ENCODE assay signal across 10 cellular contexts in genomic region chr15:36831125-36831914, GRCh38.
DNase-seq lines count a peak whose midpoint lies in the region; ATAC-seq lines count a peak whose summit lies in the region.
"Had no signal": no experiment of that assay in that cellular context is flagged by ENCODE, and none has a peak within 500 bp of the region (broad histone marks: within the 10 kb centered on the region; RNA-seq: fewer than 3 reads in every experiment).

No MANE protein-coding gene starts in this region.

- no peaks in the 10 kb centered on the region for H3K9me3 ChIP-seq in mesenchymal stem cell (ENCODE audit: control insufficient read depth, low read length)

- no peak overlapping the region for H3K4ac ChIP-seq in mesenchymal stem cell (ENCODE audit: low read depth in 1 of 2, low read length in 2 of 2)

- no peak overlapping the region for H2AK5ac ChIP-seq in mesenchymal stem cell (ENCODE audit: low read length, severe bottlenecking)

- no peaks in the 10 kb centered on the region for H3K27me3 ChIP-seq in mesenchymal stem cell (ENCODE audit: control insufficient read depth in 1 of 2, insufficient read depth in 1 of 2, low read length in 2 of 2)
- H3K27me3 ChIP-seq in H7 (ENCODE audit: control insufficient read depth, insufficient read depth, low read length): no peaks in the 10 kb centered on the region

- H3K4me2 ChIP-seq in mesenchymal stem cell (ENCODE audit: low read length, poor library complexity, severe bottlenecking): no peak overlapping the region

- 100% methylated on average over 1 of the region's 2 CpGs for WGBS in mesenchymal stem cell

- no peaks in the 10 kb centered on the region for H3K4me1 ChIP-seq in mesenchymal stem cell (ENCODE audit: control insufficient read depth, insufficient read depth, low read depth, low read length)

- no peak overlapping the region for H3K18ac ChIP-seq in mesenchymal stem cell (ENCODE audit: low read depth in 1 of 2, low read length in 2 of 2)

- no peak overlapping the region for H3K14ac ChIP-seq in mesenchymal stem cell (ENCODE audit: low read length in 2 of 2)

- H2BK5ac ChIP-seq in mesenchymal stem cell (ENCODE audit: low read depth, low read length, poor library complexity, severe bottlenecking): no peak overlapping the region

- H3K4me3 ChIP-seq in mesenchymal stem cell (ENCODE audit: insufficient read depth in 1 of 2, low read depth in 1 of 2, low read length in 2 of 2) (no peak overlapping the region), H7 (ENCODE audit: insufficient read depth, low read depth, low read length) (no peak overlapping the region)

- no peak overlapping the region for H3K27ac ChIP-seq in mesenchymal stem cell (ENCODE audit: low read length, poor library complexity, severe bottlenecking)

- ATAC-seq in GM18858 (IDR thresholded peaks at IDR 0.05; ENCODE audit: unreplicated experiment) (peak; percentile 96), HG02571 (IDR thresholded peaks at IDR 0.05; ENCODE audit: unreplicated experiment) (peak; percentile 99)
- ATAC-seq: HCT116 had no signal

- H2BK120ac ChIP-seq in mesenchymal stem cell (ENCODE audit: low read depth, low read length): no peak overlapping the region

- DNase-seq in HS-5 (ENCODE audit: low read depth) (peak; percentile 93), mesenchymal stem cell (peak; percentile 21), H7 (no peak), Ammon's horn (ENCODE audit: low spot score) (no peak), iPS-NIHi11 (ENCODE audit: low spot score) (no peak)
- DNase-seq in activated CD4-positive, alpha-beta T cell treated with anti-CD3 and anti-CD28 coated beads for 4 hours: no peak
- DNase-seq: activated naive CD8-positive, alpha-beta T cell treated with anti-CD3 and anti-CD28 coated beads, Interleukin-2, amount 10 ng/mL, durations not matched to agents 7 days and 5 days had no signal

- H2BK12ac ChIP-seq in mesenchymal stem cell (ENCODE audit: low read length in 2 of 2): no peak overlapping the region

- no peak overlapping the region for H4K91ac ChIP-seq in mesenchymal stem cell (ENCODE audit: low read length)

- no peak overlapping the region for H2BK15ac ChIP-seq in mesenchymal stem cell (ENCODE audit: low read depth, poor library complexity, severe bottlenecking)

- H3K23ac ChIP-seq in mesenchymal stem cell (ENCODE audit: low read length in 2 of 2): no peak overlapping the region

- H3K36me3 ChIP-seq in mesenchymal stem cell (ENCODE audit: control insufficient read depth in 1 of 2, insufficient read depth in 2 of 2, low read depth in 1 of 2, low read length in 2 of 2) (no peaks in the 10 kb centered on the region), H7 (replicated peaks; ENCODE audit: control insufficient read depth, insufficient read depth, low read length) (no peaks in the 10 kb centered on the region)

- H2AFZ ChIP-seq in mesenchymal stem cell (ENCODE audit: low read depth, low read length): no peak overlapping the region

- H3K79me1 ChIP-seq in mesenchymal stem cell (replicated peaks; ENCODE audit: low read length, poor library complexity, severe bottlenecking): no peaks in the 10 kb centered on the region

- no peak overlapping the region for H3K9ac ChIP-seq in mesenchymal stem cell (ENCODE audit: low read length)

- no peak overlapping the region for H4K8ac ChIP-seq in mesenchymal stem cell (ENCODE audit: low read length)

Comparison
In these comparisons a context has a peak if more than half of its experiments do, and no peak if none do; other contexts are left out.
1. DNase-seq: peak in HS-5 (single experiment) and mesenchymal stem cell (single experiment); none in H7 (single experiment), Ammon's horn (single experiment), iPS-NIHi11 (single experiment) and activated CD4-positive, alpha-beta T cell treated with anti-CD3 and anti-CD28 coated beads for 4 hours (0 of 2).